1 cellular context compared by ENCODE assay signal in the genomic region with DNA sequence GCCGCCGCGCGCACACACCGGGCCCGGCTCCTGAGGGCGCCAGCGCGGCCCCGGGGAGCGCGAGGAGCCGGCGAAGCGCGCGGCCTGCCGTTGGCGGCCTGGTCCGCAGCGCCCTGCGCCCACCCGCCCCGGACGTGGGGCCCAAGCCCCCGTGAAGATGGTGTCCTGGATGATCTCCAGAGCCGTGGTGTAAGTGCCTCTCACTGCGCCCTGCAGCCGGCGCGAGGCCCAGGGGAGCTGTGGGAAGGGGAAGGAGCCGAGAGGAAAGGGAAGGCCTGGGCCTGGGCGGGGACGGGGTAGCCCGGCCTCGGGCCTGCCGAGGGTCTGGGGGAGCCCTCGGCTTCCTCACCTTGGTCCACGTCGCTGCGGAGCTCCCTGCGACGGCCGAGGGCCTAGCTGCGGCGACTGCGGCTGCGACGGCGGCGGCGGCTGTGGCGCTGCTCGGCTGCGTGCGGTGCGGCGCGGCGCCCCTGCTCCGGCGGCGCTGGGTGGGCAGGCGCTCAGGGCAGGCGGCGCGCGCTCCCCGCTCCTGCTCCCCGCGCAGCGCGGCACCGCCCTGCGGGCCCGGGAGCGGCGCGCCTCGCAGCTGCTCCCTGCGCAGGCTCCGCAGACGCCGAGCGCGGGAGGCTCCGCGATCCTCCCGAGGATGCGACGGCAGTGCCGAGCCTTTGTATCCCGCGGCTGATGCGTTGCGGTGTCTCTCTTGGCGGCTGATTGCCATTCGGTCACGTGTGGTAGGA.
TF ChIP-seq lines count a peak whose summit lies in the region.

A gene with protein sequence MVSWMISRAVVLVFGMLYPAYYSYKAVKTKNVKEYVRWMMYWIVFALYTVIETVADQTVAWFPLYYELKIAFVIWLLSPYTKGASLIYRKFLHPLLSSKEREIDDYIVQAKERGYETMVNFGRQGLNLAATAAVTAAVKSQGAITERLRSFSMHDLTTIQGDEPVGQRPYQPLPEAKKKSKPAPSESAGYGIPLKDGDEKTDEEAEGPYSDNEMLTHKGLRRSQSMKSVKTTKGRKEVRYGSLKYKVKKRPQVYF (plus strand): TSS at position 13 of the 740 bp plus-strand sequence. CDS start 145 bp downstream, at position 158.

TF ChIP-seq in SK-N-SH, 30 proteins besides CTCF, POLR2A, EP300 and RAD21 (continued from another document):
- TF ChIP-seq, protein P1, sequence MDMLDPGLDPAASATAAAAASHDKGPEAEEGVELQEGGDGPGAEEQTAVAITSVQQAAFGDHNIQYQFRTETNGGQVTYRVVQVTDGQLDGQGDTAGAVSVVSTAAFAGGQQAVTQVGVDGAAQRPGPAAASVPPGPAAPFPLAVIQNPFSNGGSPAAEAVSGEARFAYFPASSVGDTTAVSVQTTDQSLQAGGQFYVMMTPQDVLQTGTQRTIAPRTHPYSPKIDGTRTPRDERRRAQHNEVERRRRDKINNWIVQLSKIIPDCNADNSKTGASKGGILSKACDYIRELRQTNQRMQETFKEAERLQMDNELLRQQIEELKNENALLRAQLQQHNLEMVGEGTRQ (IDR thresholded peaks at IDR 0.05; ENCODE audit: borderline replicate concordance, low read depth, low read length), result no peak
- TF ChIP-seq NRF1 (IDR thresholded peaks at IDR 0.05; ENCODE audit: low read depth, low read length), result peak; percentile 80
- TF ChIP-seq EZH2phosphoT487 (IDR thresholded peaks at IDR 0.05; ENCODE audit: borderline replicate concordance, low read depth), result no peak
- no peak for TF ChIP-seq FOXJ3 (CRISPR knock-in tag; IDR thresholded peaks at IDR 0.05)
- TF ChIP-seq ELF1 (IDR thresholded peaks at IDR 0.05), result no peak
- TF ChIP-seq, protein P2, sequence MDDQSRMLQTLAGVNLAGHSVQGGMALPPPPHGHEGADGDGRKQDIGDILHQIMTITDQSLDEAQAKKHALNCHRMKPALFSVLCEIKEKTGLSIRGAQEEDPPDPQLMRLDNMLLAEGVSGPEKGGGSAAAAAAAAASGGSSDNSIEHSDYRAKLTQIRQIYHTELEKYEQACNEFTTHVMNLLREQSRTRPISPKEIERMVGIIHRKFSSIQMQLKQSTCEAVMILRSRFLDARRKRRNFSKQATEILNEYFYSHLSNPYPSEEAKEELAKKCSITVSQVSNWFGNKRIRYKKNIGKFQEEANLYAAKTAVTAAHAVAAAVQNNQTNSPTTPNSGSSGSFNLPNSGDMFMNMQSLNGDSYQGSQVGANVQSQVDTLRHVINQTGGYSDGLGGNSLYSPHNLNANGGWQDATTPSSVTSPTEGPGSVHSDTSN (IDR thresholded peaks at IDR 0.05), result no peak
- TF ChIP-seq, protein P3, sequence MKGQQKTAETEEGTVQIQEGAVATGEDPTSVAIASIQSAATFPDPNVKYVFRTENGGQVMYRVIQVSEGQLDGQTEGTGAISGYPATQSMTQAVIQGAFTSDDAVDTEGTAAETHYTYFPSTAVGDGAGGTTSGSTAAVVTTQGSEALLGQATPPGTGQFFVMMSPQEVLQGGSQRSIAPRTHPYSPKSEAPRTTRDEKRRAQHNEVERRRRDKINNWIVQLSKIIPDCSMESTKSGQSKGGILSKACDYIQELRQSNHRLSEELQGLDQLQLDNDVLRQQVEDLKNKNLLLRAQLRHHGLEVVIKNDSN (IDR thresholded peaks at IDR 0.05; ENCODE audit: borderline replicate concordance, low read depth), result peak; percentile 72; the same call in 1 of the 2 replicates
- peak; percentile 56; the same call in 1 of the 2 replicates for TF ChIP-seq TAF1 (IDR thresholded peaks at IDR 0.05; ENCODE audit: borderline replicate concordance, low read depth, low read length)
- TF ChIP-seq, protein P4, sequence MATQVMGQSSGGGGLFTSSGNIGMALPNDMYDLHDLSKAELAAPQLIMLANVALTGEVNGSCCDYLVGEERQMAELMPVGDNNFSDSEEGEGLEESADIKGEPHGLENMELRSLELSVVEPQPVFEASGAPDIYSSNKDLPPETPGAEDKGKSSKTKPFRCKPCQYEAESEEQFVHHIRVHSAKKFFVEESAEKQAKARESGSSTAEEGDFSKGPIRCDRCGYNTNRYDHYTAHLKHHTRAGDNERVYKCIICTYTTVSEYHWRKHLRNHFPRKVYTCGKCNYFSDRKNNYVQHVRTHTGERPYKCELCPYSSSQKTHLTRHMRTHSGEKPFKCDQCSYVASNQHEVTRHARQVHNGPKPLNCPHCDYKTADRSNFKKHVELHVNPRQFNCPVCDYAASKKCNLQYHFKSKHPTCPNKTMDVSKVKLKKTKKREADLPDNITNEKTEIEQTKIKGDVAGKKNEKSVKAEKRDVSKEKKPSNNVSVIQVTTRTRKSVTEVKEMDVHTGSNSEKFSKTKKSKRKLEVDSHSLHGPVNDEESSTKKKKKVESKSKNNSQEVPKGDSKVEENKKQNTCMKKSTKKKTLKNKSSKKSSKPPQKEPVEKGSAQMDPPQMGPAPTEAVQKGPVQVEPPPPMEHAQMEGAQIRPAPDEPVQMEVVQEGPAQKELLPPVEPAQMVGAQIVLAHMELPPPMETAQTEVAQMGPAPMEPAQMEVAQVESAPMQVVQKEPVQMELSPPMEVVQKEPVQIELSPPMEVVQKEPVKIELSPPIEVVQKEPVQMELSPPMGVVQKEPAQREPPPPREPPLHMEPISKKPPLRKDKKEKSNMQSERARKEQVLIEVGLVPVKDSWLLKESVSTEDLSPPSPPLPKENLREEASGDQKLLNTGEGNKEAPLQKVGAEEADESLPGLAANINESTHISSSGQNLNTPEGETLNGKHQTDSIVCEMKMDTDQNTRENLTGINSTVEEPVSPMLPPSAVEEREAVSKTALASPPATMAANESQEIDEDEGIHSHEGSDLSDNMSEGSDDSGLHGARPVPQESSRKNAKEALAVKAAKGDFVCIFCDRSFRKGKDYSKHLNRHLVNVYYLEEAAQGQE (IDR thresholded peaks at IDR 0.05; ENCODE audit: low read depth, low read length), result no peak
- no peak for TF ChIP-seq TCF12 (IDR thresholded peaks at IDR 0.05)
- TF ChIP-seq MEF2A (IDR thresholded peaks at IDR 0.05; ENCODE audit: borderline replicate concordance, low read depth), result no peak
- no peak for TF ChIP-seq GATA2 (CRISPR knock-in tag; IDR thresholded peaks at IDR 0.05)
- TF ChIP-seq RXRA (IDR thresholded peaks at IDR 0.05; ENCODE audit: borderline replicate concordance, low read depth), result no peak
- TF ChIP-seq GABPA (IDR thresholded peaks at IDR 0.05; ENCODE audit: low read depth), result no peak
- peak; percentile 49 for TF ChIP-seq MXI1 (IDR thresholded peaks at IDR 0.05; ENCODE audit: low read depth, low read length)
- TF ChIP-seq FOSL2 (IDR thresholded peaks at IDR 0.05; ENCODE audit: borderline replicate concordance, low read depth), result no peak
- TF ChIP-seq SIN3A (IDR thresholded peaks at IDR 0.05; ENCODE audit: borderline replicate concordance, low read depth, low read length), result no peak
- TF ChIP-seq, protein P5, sequence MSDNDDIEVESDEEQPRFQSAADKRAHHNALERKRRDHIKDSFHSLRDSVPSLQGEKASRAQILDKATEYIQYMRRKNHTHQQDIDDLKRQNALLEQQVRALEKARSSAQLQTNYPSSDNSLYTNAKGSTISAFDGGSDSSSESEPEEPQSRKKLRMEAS (IDR thresholded peaks at IDR 0.05; ENCODE audit: low read depth), result no peak
- no peak for TF ChIP-seq NFIC (IDR thresholded peaks at IDR 0.05; ENCODE audit: borderline replicate concordance)
- TF ChIP-seq JUND (IDR thresholded peaks at IDR 0.05), result no peak
- TF ChIP-seq, protein P6, sequence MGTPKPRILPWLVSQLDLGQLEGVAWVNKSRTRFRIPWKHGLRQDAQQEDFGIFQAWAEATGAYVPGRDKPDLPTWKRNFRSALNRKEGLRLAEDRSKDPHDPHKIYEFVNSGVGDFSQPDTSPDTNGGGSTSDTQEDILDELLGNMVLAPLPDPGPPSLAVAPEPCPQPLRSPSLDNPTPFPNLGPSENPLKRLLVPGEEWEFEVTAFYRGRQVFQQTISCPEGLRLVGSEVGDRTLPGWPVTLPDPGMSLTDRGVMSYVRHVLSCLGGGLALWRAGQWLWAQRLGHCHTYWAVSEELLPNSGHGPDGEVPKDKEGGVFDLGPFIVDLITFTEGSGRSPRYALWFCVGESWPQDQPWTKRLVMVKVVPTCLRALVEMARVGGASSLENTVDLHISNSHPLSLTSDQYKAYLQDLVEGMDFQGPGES (IDR thresholded peaks at IDR 0.05; ENCODE audit: low read depth, low read length), result no peak
- no peak for TF ChIP-seq FOXM1 (IDR thresholded peaks at IDR 0.05; ENCODE audit: low read depth)
- TF ChIP-seq RCOR1 (IDR thresholded peaks at IDR 0.05; ENCODE audit: low read length), result no peak
- TF ChIP-seq CHD2 (IDR thresholded peaks at IDR 0.05; ENCODE audit: low read length, partially characterized antibody), result no peak
- TF ChIP-seq POLR2AphosphoS5 (IDR thresholded peaks at IDR 0.05; ENCODE audit: low read depth, low read length), result peak; percentile 17; the same call in 1 of the 2 replicates
